ENCODE assay signal across 8 cellular contexts in the genomic region with DNA sequence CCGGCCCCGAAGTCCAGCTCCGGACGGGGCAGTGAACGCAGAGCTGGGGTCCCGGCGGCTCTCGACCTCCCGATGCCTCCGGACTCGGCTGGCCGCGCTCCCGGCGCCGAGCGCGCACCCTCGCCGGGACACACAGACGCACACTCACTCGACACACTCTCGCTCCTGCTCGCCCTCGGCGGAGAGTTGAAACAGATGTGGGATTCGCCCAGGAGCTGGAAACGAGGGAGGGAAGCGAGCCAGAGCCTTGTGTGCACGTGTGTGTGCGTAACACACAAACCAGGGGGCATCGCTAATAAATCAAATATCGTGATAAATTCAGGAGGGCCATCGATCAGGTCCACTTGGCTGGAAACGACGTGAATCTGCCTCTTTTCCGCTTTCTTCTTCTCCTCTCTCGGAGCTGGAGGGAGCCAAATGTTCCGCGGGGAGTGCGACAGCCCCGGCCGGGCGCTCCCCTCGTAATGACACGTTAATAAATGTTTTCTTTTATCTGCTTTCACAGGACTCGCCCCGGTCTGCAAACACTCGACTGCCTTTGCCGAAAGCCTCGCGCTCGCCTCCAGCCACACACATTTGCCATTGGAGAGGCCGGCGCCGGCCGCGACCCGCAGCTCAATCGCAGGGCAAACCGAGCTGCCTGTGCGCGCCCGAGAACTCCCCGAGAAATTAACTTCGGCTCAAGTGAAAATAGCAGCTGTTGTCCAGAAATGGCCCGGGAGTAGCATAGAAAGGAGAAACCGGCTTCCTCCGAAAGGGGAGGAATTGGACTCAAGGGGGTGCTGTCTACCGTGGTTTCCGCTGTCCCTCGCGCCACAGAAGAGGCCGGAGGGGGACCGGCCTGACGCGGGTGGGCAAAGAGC. TPM values are rescaled to one million over a fixed set of nuclear protein-coding genes. Genes with fewer than 3 reads are reported as not detected.
DNase-seq lines count a peak whose midpoint lies in the region; ATAC-seq and TF ChIP-seq lines count a peak whose summit lies in the region.

No MANE protein-coding gene starts in this region.

- H3K4me3 Mint-ChIP-seq in Caco-2 (ENCODE audit: unreplicated experiment): peak overlapping the region; percentile 96

- H3K36me3 ChIP-seq in Caco-2 (ENCODE audit: control insufficient read depth, insufficient read depth, low read length): no peaks in the 10 kb centered on the region
- no peaks in the 10 kb centered on the region for H3K36me3 ChIP-seq in duodenal mucosa (ENCODE audit: control insufficient read depth in 1 of 2, insufficient read depth in 2 of 2, low read length in 2 of 2)
- no peaks in the 10 kb centered on the region for H3K36me3 ChIP-seq in spleen

- H3K9ac ChIP-seq in duodenal mucosa (ENCODE audit: low read depth in 1 of 2, low read length in 2 of 2): peak overlapping the region; percentile 50 to 69

- peak overlapping the region; percentile 85 for H3K27ac Mint-ChIP-seq in Caco-2 (ENCODE audit: unreplicated experiment)

- H3K4me1 ChIP-seq in Caco-2 (peaks cover 19% of the 10 kb centered on the region), duodenal mucosa (ENCODE audit: control insufficient read depth in 1 of 2, insufficient read depth in 2 of 2, low read length in 2 of 2) (peaks cover 24 to 32% of the 10 kb centered on the region in 2 donors), spleen (peaks cover 12 to 30% (median 23%) of the 10 kb centered on the region in 6 donors)

- DNase-seq in Caco-2 (peak; percentile 89 to 91), HEK293T (ENCODE audit: extremely low spot score) (peak; percentile 64), RWPE1 (ENCODE audit: low spot score) (peak; percentile 96), left colon (peak; percentile 63 to 65), spleen (no peak), NCI-H1048 (lab: John Stamatoyannopoulos, UW) (no peak)

- H3K9me3 Mint-ChIP-seq in Caco-2 (ENCODE audit: unreplicated experiment): no peaks in the 10 kb centered on the region

- WGBS in spleen, 5 donors: 1 to 2% (median 1%) methylated on average over 52 to 77 of the region's 77 CpGs

- H3K36me3 Mint-ChIP-seq in Caco-2 (ENCODE audit: insufficient read depth, unreplicated experiment): peaks cover 9% of the 10 kb centered on the region

- ATAC-seq in left colon (peak; percentile 68), GM18870 (IDR thresholded peaks at IDR 0.05; ENCODE audit: unreplicated experiment) (no peak)

- peaks cover 35% of the 10 kb centered on the region for H3K4me1 Mint-ChIP-seq in Caco-2 (ENCODE audit: low read depth, unreplicated experiment)

- H3K27ac ChIP-seq in RWPE1: peak overlapping the region; percentile 98
- peak overlapping the region; percentile 65 for H3K27ac ChIP-seq in duodenal mucosa (ENCODE audit: low read depth, low read length)
- H3K27ac ChIP-seq in spleen: peak overlapping the region in 5 of 8 donors; percentile 7 to 64 (median 38)

- CTCF ChIA-PET in Caco-2 (lab: Charles Lee): interaction anchor here (0.5 to 2.3 kb wide), 35 partner anchors 8 to 871 kb away, joined by 3 to 80 read pairs (median 4); no protein-coding TSS in a partner anchor
- CTCF ChIA-PET in HEK293T (lab: Yijun Ruan, JAX): interaction anchor here (0.6 to 2.2 kb wide), 7 partner anchors 15 to 844 kb away, joined by 3 to 19 read pairs (median 4); no protein-coding TSS in a partner anchor
- CTCF ChIA-PET in RWPE1 (lab: Yijun Ruan, JAX): interaction anchor here (0.5 to 2.2 kb wide), 55 partner anchors 9 to 836 kb away, joined by 3 to 28 read pairs (median 4); no protein-coding TSS in a partner anchor

- intact Hi-C loops in Caco-2 (cut with micrococcal nuclease; ENCODE audit: unreplicated experiment): loop anchor here (1.0 to 10.0 kb wide), 8 partner anchors 61 to 834 kb away; no protein-coding TSS in a partner anchor
- intact Hi-C loops in left colon (cut with DNase I, micrococcal nuclease): no loop called here
- intact Hi-C loops in spleen (cut with DNase I; ENCODE audit: low total_unique reads): loop anchor here (5.0 to 10.0 kb wide), 2 partner anchors 111 to 836 kb away; no protein-coding TSS in a partner anchor

- no TSS peak for BruUV-seq in Caco-2 (replicated peaks; lab: Mats Ljungman, UMichigan)

- H3K4me3 ChIP-seq in Caco-2 (ENCODE audit: low read depth, low read length) (peak overlapping the region; percentile 55), duodenal mucosa (ENCODE audit: low read depth in 1 of 2, low read length in 2 of 2) (peak overlapping the region; percentile 76 to 79), spleen (peak overlapping the region; percentile 23 to 71 (median 46))

- H3K27me3 ChIP-seq in Caco-2 (replicated peaks; ENCODE audit: control insufficient read depth, insufficient read depth, low read length) (no peaks in the 10 kb centered on the region), duodenal mucosa (ENCODE audit: control insufficient read depth in 1 of 2, insufficient read depth in 2 of 2, low read length in 2 of 2) (peaks cover 0 to 4% of the 10 kb centered on the region in 2 donors), spleen (replicated peaks in 1 of 7) (peaks cover 0 to 85% (median 35%) of the 10 kb centered on the region in 7 donors)

- POLR2A ChIA-PET in Caco-2 (lab: Charles Lee): interaction anchor here (0.6 to 1.7 kb wide), 2 partner anchors 501 to 510 kb away, joined by 3 to 14 read pairs; no protein-coding TSS in a partner anchor
- POLR2A ChIA-PET in HEK293T (lab: Yijun Ruan, JAX): interaction anchor here (0.8 to 1.7 kb wide), 3 partner anchors 44 to 186 kb away, joined by 3 read pairs; no protein-coding TSS in a partner anchor
- POLR2A ChIA-PET in RWPE1 (lab: Yijun Ruan, JAX; ENCODE audit: low non-redundant PET): interaction anchor here (0.6 to 1.6 kb wide), 2 partner anchors 110 to 142 kb away, joined by 3 to 5 read pairs; no protein-coding TSS in a partner anchor

- H3K27me3 Mint-ChIP-seq in Caco-2 (ENCODE audit: insufficient read depth, unreplicated experiment): peaks cover 2% of the 10 kb centered on the region

- TF ChIP-seq CTCF in Caco-2 (IDR thresholded peaks at IDR 0.05; ENCODE audit: insufficient read depth in 1 of 2, low read depth in 1 of 2, low read length in 1 of 2, severe bottlenecking in 1 of 2, unreplicated experiment in 1 of 2): peak; percentile 93
- peak; percentile 94 for TF ChIP-seq CTCF in RWPE1 (conservative IDR thresholded peaks at IDR 0.05; ENCODE audit: low read depth)
- peak; percentile 20 to 79 (median 60) for TF ChIP-seq CTCF in spleen (IDR thresholded peaks at IDR 0.05 in 8 of 11, conservative IDR thresholded peaks at IDR 0.05 in 3 of 11)

- H3K9me3 ChIP-seq in Caco-2 (no peaks in the 10 kb centered on the region), duodenal mucosa (ENCODE audit: control insufficient read depth in 1 of 2, low read length in 2 of 2) (no peaks in the 10 kb centered on the region), spleen (no peaks in the 10 kb centered on the region)

- no peak for TF ChIP-seq POLR2A in spleen (IDR thresholded peaks at IDR 0.05)

TF ChIP-seq in HEK293T, 16 proteins besides CTCF, POLR2A, EP300 and RAD21:
- TF ChIP-seq ZNF384 (IDR thresholded peaks at IDR 0.05): no peak
- no peak for TF ChIP-seq LEF1 (IDR thresholded peaks at IDR 0.05; ENCODE audit: borderline replicate concordance)
- no peak for TF ChIP-seq SUZ12 (IDR thresholded peaks at IDR 0.05)
- no peak for TF ChIP-seq TARDBP (IDR thresholded peaks at IDR 0.05)
- peak; percentile 81 for TF ChIP-seq L3MBTL2 (conservative IDR thresholded peaks at IDR 0.05)
- TF ChIP-seq, protein P1, sequence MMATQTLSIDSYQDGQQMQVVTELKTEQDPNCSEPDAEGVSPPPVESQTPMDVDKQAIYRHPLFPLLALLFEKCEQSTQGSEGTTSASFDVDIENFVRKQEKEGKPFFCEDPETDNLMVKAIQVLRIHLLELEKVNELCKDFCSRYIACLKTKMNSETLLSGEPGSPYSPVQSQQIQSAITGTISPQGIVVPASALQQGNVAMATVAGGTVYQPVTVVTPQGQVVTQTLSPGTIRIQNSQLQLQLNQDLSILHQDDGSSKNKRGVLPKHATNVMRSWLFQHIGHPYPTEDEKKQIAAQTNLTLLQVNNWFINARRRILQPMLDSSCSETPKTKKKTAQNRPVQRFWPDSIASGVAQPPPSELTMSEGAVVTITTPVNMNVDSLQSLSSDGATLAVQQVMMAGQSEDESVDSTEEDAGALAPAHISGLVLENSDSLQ (IDR thresholded peaks at IDR 0.05): peak; percentile 45; the same call in 1 of the 2 replicates
TF ChIP-seq in HEK293T: peak in this region for 2.

RNA-seq across cellular contexts. Expression of a gene that starts 0.8 kb away (rescaled TPM):
- 48.6 and 66.1 TPM in 2 replicates for total RNA-seq in Caco-2 (2022)
- 100 to 1,000 TPM; 124 to 177 TPM for total RNA-seq in left colon
- 10 to 100 TPM in 6 of 7 donors, 1 to 10 TPM in 1; 9.3 to 49.1 (median 18.3) TPM for total RNA-seq in spleen
- polyA plus RNA-seq in spleen: 10 to 100 TPM in 1 of 3 donors, 1 to 10 TPM in 2; 5.5 to 24.6 (median 9.4) TPM

Comparison
In these comparisons a context has a peak if more than half of its experiments do, and no peak if none do; other contexts are left out.
1. DNase-seq: peak in Caco-2 (2 of 2), HEK293T (single experiment), RWPE1 (single experiment) and left colon (2 of 2); none in spleen (single experiment) and NCI-H1048 (single experiment).
2. H3K27ac ChIP-seq: peak in every context shown above with its lines; median percentile 98 in RWPE1; 65 in duodenal mucosa; 38 in spleen.
3. intact Hi-C loops: an anchor here in Caco-2 (1.0 to 10.0 kb wide) and spleen (5.0 to 10.0 kb wide); none called in left colon.
4. Peak in every context shown above with its lines, with median percentiles within 50 percentile points of each other: H3K4me3 ChIP-seq and CTCF ChIP-seq.